ENCODE assay signal across 12 cellular contexts in genomic region chr14:32986791-32987545, GRCh38. TPM values are rescaled to one million over a fixed set of nuclear protein-coding genes. Genes with fewer than 3 reads are reported as not detected.
DNase-seq lines count a peak whose midpoint lies in the region; ATAC-seq and TF ChIP-seq lines count a peak whose summit lies in the region.
"Had no signal": no experiment of that assay in that cellular context is flagged by ENCODE, and none has a peak within 500 bp of the region (broad histone marks: within the 10 kb centered on the region; RNA-seq: fewer than 3 reads in every experiment).

No MANE protein-coding gene starts in this region.

- no peak overlapping the region for H3K4me3 Mint-ChIP-seq in stimulated activated naive B cell treated with anti-CD40 and anti-IgM and Interleukin-4, amounts not matched to agents 10 μg/mL and 1 μg/mL and 100 μg/mL, for 72 hours
- H3K4me3 Mint-ChIP-seq: naive B cell; T-helper 1 cell treated with Interleukin-12 subunit alpha and Interleukin-12 subunit beta and Interleukin-4 antibody, amounts not matched to agents 30 μg/mL and 1 μg/mL, for 36 hours had no signal

- no peak for TF ChIP-seq CTCF in lower lobe of right lung (IDR thresholded peaks at IDR 0.05)

- no peaks in the 10 kb centered on the region for H3K27me3 ChIP-seq in lower lobe of right lung (ENCODE audit: low read depth)
- H3K27me3 ChIP-seq: thyroid gland had no signal

- no peak overlapping the region for H3K27ac ChIP-seq in lower lobe of right lung
- H3K27ac ChIP-seq: thyroid gland had no signal

- intact Hi-C loops in left cardiac atrium (cut with DNase I): no loop called here
- intact Hi-C loops in lower lobe of right lung (cut with DNase I): no loop called here

- no peaks in the 10 kb centered on the region for H3K36me3 ChIP-seq in lower lobe of right lung
- H3K36me3 ChIP-seq: thyroid gland had no signal

- no peak overlapping the region for H3K27ac Mint-ChIP-seq in stimulated activated naive B cell treated with anti-CD40 and anti-IgM and Interleukin-4, amounts not matched to agents 10 μg/mL and 1 μg/mL and 100 μg/mL, for 72 hours
- H3K27ac Mint-ChIP-seq: naive B cell; T-helper 1 cell treated with Interleukin-12 subunit alpha and Interleukin-12 subunit beta and Interleukin-4 antibody, amounts not matched to agents 30 μg/mL and 1 μg/mL, for 36 hours had no signal

- DNase-seq in GM04503 (ENCODE audit: low read depth) (peak; percentile 7), anterior cingulate cortex (lab: John Stamatoyannopoulos, UW) (peak in 54 of 58 donors; percentile 5 to 91 (median 66)), left cardiac atrium (peak; percentile 24), pons (ENCODE audit: low spot score) (peak; percentile 96), NCI-H446 treated with DMSO at 0.1 percent for 48 hours (lab: John Stamatoyannopoulos, UW) (no peak), lower lobe of right lung (no peak)
- DNase-seq in stimulated activated naive B cell treated with anti-CD40 and anti-IgM and Interleukin-4, amounts not matched to agents 10 μg/mL and 1 μg/mL and 100 μg/mL, for 72 hours: no peak
- DNase-seq: naive B cell, thyroid gland had no signal

- no peak overlapping the region for H3K4me3 ChIP-seq in lower lobe of right lung
- H3K4me3 ChIP-seq: thyroid gland had no signal

- no peaks in the 10 kb centered on the region for H3K4me1 ChIP-seq in lower lobe of right lung
- H3K4me1 ChIP-seq: thyroid gland had no signal

- no peaks in the 10 kb centered on the region for H3K27me3 Mint-ChIP-seq in stimulated activated naive B cell treated with anti-CD40 and anti-IgM and Interleukin-4, amounts not matched to agents 10 μg/mL and 1 μg/mL and 100 μg/mL, for 72 hours

- peak in 1 of 2 donors; percentile 77 for ATAC-seq in left cardiac atrium
- no peak for ATAC-seq in stimulated activated naive B cell treated with anti-CD40 and anti-IgM and Interleukin-4, amounts not matched to agents 10 μg/mL and 1 μg/mL and 100 μg/mL, for 72 hours (replicated peaks)
- no peak for ATAC-seq in GM18909 (IDR thresholded peaks at IDR 0.05; ENCODE audit: poor library complexity, unreplicated experiment)
- no peak for ATAC-seq in lower lobe of right lung

- peaks cover 0 to 8% of the 10 kb centered on the region in 2 donors for H3K9me3 Mint-ChIP-seq in stimulated activated naive B cell treated with anti-CD40 and anti-IgM and Interleukin-4, amounts not matched to agents 10 μg/mL and 1 μg/mL and 100 μg/mL, for 72 hours

- H3K9me3 ChIP-seq in lower lobe of right lung: no peaks in the 10 kb centered on the region
- H3K9me3 ChIP-seq: thyroid gland had no signal

- no peaks in the 10 kb centered on the region for H3K4me1 Mint-ChIP-seq in stimulated activated naive B cell treated with anti-CD40 and anti-IgM and Interleukin-4, amounts not matched to agents 10 μg/mL and 1 μg/mL and 100 μg/mL, for 72 hours
- H3K4me1 Mint-ChIP-seq: naive B cell had no signal

- H3K36me3 Mint-ChIP-seq in stimulated activated naive B cell treated with anti-CD40 and anti-IgM and Interleukin-4, amounts not matched to agents 10 μg/mL and 1 μg/mL and 100 μg/mL, for 72 hours: no peaks in the 10 kb centered on the region
- H3K36me3 Mint-ChIP-seq: naive B cell had no signal

RNA-seq across cellular contexts. Expression of gene NPAS3, which starts 48.3 kb away (rescaled TPM):
- total RNA-seq in left cardiac atrium (1 to 10 TPM; 2.4 TPM), lower lobe of right lung (0.95 TPM)
- total RNA-seq: bronchial epithelial cell had no signal

Comparison
In these comparisons a context has a peak if more than half of its experiments do, and no peak if none do; other contexts are left out.
1. DNase-seq: peak in GM04503 (single experiment), anterior cingulate cortex (54 of 58), left cardiac atrium (single experiment) and pons (single experiment); none in NCI-H446 treated with DMSO at 0.1 percent for 48 hours (single experiment), stimulated activated naive B cell treated with anti-CD40 and anti-IgM and Interleukin-4, amounts not matched to agents 10 μg/mL and 1 μg/mL and 100 μg/mL, for 72 hours (single experiment) and lower lobe of right lung (single experiment).